Comparison of ENCODE assay signal across 28 cellular contexts in genomic region chr20:55977723-55978481, GRCh38. TPM values are rescaled to one million over a fixed set of nuclear protein-coding genes. Genes with fewer than 3 reads are reported as not detected.
DNase-seq lines count a peak whose midpoint lies in the region; ATAC-seq, FAIRE-seq and TF ChIP-seq lines count a peak whose summit lies in the region.
"Had no signal": no experiment of that assay in that cellular context is flagged by ENCODE, and none has a peak within 500 bp of the region (broad histone marks: within the 10 kb centered on the region; RNA-seq: fewer than 3 reads in every experiment).

No MANE protein-coding gene starts in this region.

- ATAC-seq in stimulated activated naive CD8-positive, alpha-beta T cell treated with anti-CD3 and anti-CD28 coated beads, Interleukin-15, amount 100 ng/mL, for 72 hours, result no peak
- ATAC-seq in HG02798 (IDR thresholded peaks at IDR 0.05; ENCODE audit: poor library complexity, unreplicated experiment), result no peak
- ATAC-seq: effector memory CD8-positive, alpha-beta T cell; esophagus mucosa had no signal

- no peaks in the 10 kb centered on the region for H3K9me3 ChIP-seq in sigmoid colon
- H3K9me3 ChIP-seq: BLaER1, colonic mucosa, HAP-1, left ventricle myocardium inferior, vagina had no signal

- no peak for TF ChIP-seq EP300 in sigmoid colon (IDR thresholded peaks at IDR 0.05)

- no peak overlapping the region for H3K4me3 Mint-ChIP-seq in stimulated activated naive CD8-positive, alpha-beta T cell treated with anti-CD3 and anti-CD28 coated beads, Interleukin-15, amount 100 ng/mL, for 72 hours
- H3K4me3 Mint-ChIP-seq: activated CD4-positive, alpha-beta T cell treated with anti-CD3 and anti-CD28 coated beads, Interleukin-2, amount 10 ng/mL, durations not matched to agents 7 days and 5 days; activated naive CD4-positive, alpha-beta T cell treated with anti-CD3 and anti-CD28 coated beads for 36 hours; effector memory CD8-positive, alpha-beta T cell; neural crest cell had no signal

- no peaks in the 10 kb centered on the region for H3K4me1 Mint-ChIP-seq in stimulated activated naive CD8-positive, alpha-beta T cell treated with anti-CD3 and anti-CD28 coated beads, Interleukin-15, amount 100 ng/mL, for 72 hours
- H3K4me1 Mint-ChIP-seq: activated CD4-positive, alpha-beta T cell treated with anti-CD3 and anti-CD28 coated beads, Interleukin-2, amount 10 ng/mL, durations not matched to agents 7 days and 5 days; neural crest cell had no signal

- TF ChIP-seq POLR2A in sigmoid colon (IDR thresholded peaks at IDR 0.05) (no peak), H54 (IDR thresholded peaks at IDR 0.05; ENCODE audit: low read depth, low read length) (no peak)

- no peak for TF ChIP-seq CTCF in sigmoid colon (IDR thresholded peaks at IDR 0.05)

- H3K36me3 ChIP-seq in sigmoid colon, result no peaks in the 10 kb centered on the region
- H3K36me3 ChIP-seq: BLaER1, colonic mucosa, HAP-1, left ventricle myocardium inferior, vagina had no signal

- H3K4me1 ChIP-seq in sigmoid colon, result peaks cover 0 to 22% (median 20%) of the 10 kb centered on the region in 4 donors
- H3K4me1 ChIP-seq: BLaER1, colonic mucosa, HAP-1, left ventricle myocardium inferior had no signal

- no peaks in the 10 kb centered on the region for H3K27me3 ChIP-seq in sigmoid colon
- H3K27me3 ChIP-seq: BLaER1, colonic mucosa, vagina had no signal

- H3K4me3 ChIP-seq in sigmoid colon, result no peak overlapping the region
- H3K4me3 ChIP-seq: BLaER1, colonic mucosa, HAP-1, left ventricle myocardium inferior, vagina had no signal

- H3K27ac Mint-ChIP-seq in stimulated activated naive CD8-positive, alpha-beta T cell treated with anti-CD3 and anti-CD28 coated beads, Interleukin-15, amount 100 ng/mL, for 72 hours, result no peak overlapping the region
- H3K27ac Mint-ChIP-seq: activated CD4-positive, alpha-beta T cell treated with anti-CD3 and anti-CD28 coated beads, Interleukin-2, amount 10 ng/mL, durations not matched to agents 7 days and 5 days; activated naive CD4-positive, alpha-beta T cell treated with anti-CD3 and anti-CD28 coated beads for 36 hours; effector memory CD8-positive, alpha-beta T cell; progenitor cell of endocrine pancreas had no signal

- intact Hi-C loops in sigmoid colon (cut with DNase I), result no loop called here

- DNase-seq in DMS153 (lab: John Stamatoyannopoulos, UW) (peak; percentile 29), NCI-H446 (lab: John Stamatoyannopoulos, UW) (peak; percentile 38 to 73), left kidney (ENCODE audit: low read depth, low spot score) (peak; percentile 38), sigmoid colon (no peak), H54 (ENCODE audit: insufficient read length, low spot score) (no peak), NCI-H345 treated with DMSO at 0.1 percent for 48 hours (lab: John Stamatoyannopoulos, UW; ENCODE audit: unreplicated experiment) (no peak)
- DNase-seq in stimulated activated naive CD8-positive, alpha-beta T cell treated with anti-CD3 and anti-CD28 coated beads, Interleukin-15, amount 100 ng/mL, for 72 hours, result no peak
- DNase-seq: activated CD4-positive, alpha-beta T cell treated with anti-CD3 and anti-CD28 coated beads, Interleukin-2, amount 10 ng/mL, durations not matched to agents 7 days and 5 days; activated naive CD4-positive, alpha-beta T cell treated with anti-CD3 and anti-CD28 coated beads for 36 hours; colonic mucosa; effector memory CD8-positive, alpha-beta T cell; foreskin melanocyte; left ventricle myocardium inferior; NCI-H1048; NCI-H2081; NCI-H526; OCI-M1 had no signal

- H3K9me3 Mint-ChIP-seq in stimulated activated naive CD8-positive, alpha-beta T cell treated with anti-CD3 and anti-CD28 coated beads, Interleukin-15, amount 100 ng/mL, for 72 hours, result peaks cover 4 to 19% of the 10 kb centered on the region in 2 donors
- H3K9me3 Mint-ChIP-seq: activated naive CD4-positive, alpha-beta T cell treated with anti-CD3 and anti-CD28 coated beads for 36 hours had no signal

- no peak for FAIRE-seq in H54 (lab: Jason Lieb, UNC)
- FAIRE-seq: bronchial epithelial cell, GM12892 had no signal

- WGBS in sigmoid colon, 2 donors, result 38 to 53% methylated on average over 6 of the region's 6 CpGs

- peak overlapping the region in 3 of 4 donors; percentile 36 to 47 (median 37) for H3K27ac ChIP-seq in sigmoid colon
- H3K27ac ChIP-seq: BLaER1, colonic mucosa, left ventricle myocardium inferior, vagina had no signal

- no peaks in the 10 kb centered on the region for H3K27me3 Mint-ChIP-seq in stimulated activated naive CD8-positive, alpha-beta T cell treated with anti-CD3 and anti-CD28 coated beads, Interleukin-15, amount 100 ng/mL, for 72 hours
- H3K27me3 Mint-ChIP-seq: activated CD4-positive, alpha-beta T cell treated with anti-CD3 and anti-CD28 coated beads, Interleukin-2, amount 10 ng/mL, durations not matched to agents 7 days and 5 days; effector memory CD8-positive, alpha-beta T cell; progenitor cell of endocrine pancreas had no signal

RNA-seq across cellular contexts. Expression of gene CBLN4, which starts 27.4 kb away (rescaled TPM):
- total RNA-seq in sigmoid colon, result not detected
- under 1 TPM in 1 of 3 donors, not detected in 2; 0.06 TPM for polyA plus RNA-seq in sigmoid colon
- total RNA-seq: activated CD4-positive, alpha-beta T cell treated with anti-CD3 and anti-CD28 coated beads, Interleukin-2, amount 10 ng/mL, durations not matched to agents 7 days and 5 days; activated naive CD4-positive, alpha-beta T cell treated with anti-CD3 and anti-CD28 coated beads for 36 hours; bronchial epithelial cell; esophagus mucosa; left ventricle myocardium inferior; mononuclear cell; neural crest cell; progenitor cell of endocrine pancreas; subcutaneous adipose tissue; vagina had no signal

Comparison
In these comparisons a context has a peak if more than half of its experiments do, and no peak if none do; other contexts are left out.
1. DNase-seq: peak in DMS153 (single experiment), NCI-H446 (2 of 2) and left kidney (single experiment); none in sigmoid colon (single experiment), stimulated activated naive CD8-positive, alpha-beta T cell treated with anti-CD3 and anti-CD28 coated beads, Interleukin-15, amount 100 ng/mL, for 72 hours (0 of 2), H54 (single experiment) and NCI-H345 treated with DMSO at 0.1 percent for 48 hours (single experiment).